In genomic region chr6:39114707-39115599, GRCh38 we compare ENCODE assay signal across 8 cellular contexts.
DNase-seq lines count a peak whose midpoint lies in the region; ATAC-seq and TF ChIP-seq lines count a peak whose summit lies in the region.

TSS of gene SAYSD1 (minus strand) at chr6:39115186. CDS start at chr6:39115089, 97 bp downstream.

- peak within 1 kb of the TSS; percentile 95 for H3K27ac Mint-ChIP-seq in central memory CD8-positive, alpha-beta T cell (ENCODE audit: low read depth)

- ATAC-seq in GM19025 (IDR thresholded peaks at IDR 0.05; ENCODE audit: low read depth, unreplicated experiment) (peak; percentile 94), HG03280 (IDR thresholded peaks at IDR 0.05; ENCODE audit: unreplicated experiment) (peak; percentile 92)
- peak; percentile 89 for ATAC-seq in central memory CD8-positive, alpha-beta T cell (replicated peaks; ENCODE audit: extremely low read depth, poor library complexity, severe bottlenecking)

- peak within 1 kb of the TSS; percentile 91 for H3K4me3 Mint-ChIP-seq in central memory CD8-positive, alpha-beta T cell

- H3K27me3 Mint-ChIP-seq in central memory CD8-positive, alpha-beta T cell = no peaks in the 10 kb centered on the region

- no peak; the same call in 1 of the 2 replicates for TF ChIP-seq CTCF in AG09319 (IDR thresholded peaks at IDR 0.05; ENCODE audit: low read depth, low read length)

- peaks cover 35% of the 10 kb centered on the region for H3K4me1 Mint-ChIP-seq in central memory CD8-positive, alpha-beta T cell

- peaks cover 7% of the 10 kb centered on the region for H3K36me3 Mint-ChIP-seq in central memory CD8-positive, alpha-beta T cell (ENCODE audit: insufficient read depth)

- no peaks in the 10 kb centered on the region for H3K9me3 Mint-ChIP-seq in central memory CD8-positive, alpha-beta T cell

- DNase-seq in AG09319 (ENCODE audit: extremely low read depth, low read depth) (peak; percentile 78), NCI-H446 (lab: John Stamatoyannopoulos, UW) (peak; percentile 86 to 97), iris pigment epithelial cell (ENCODE audit: low read depth) (peak; percentile 93)
- peak; percentile 83 for DNase-seq in activated CD4-positive, CD25-positive, alpha-beta regulatory T cell treated with anti-CD3 and anti-CD28 coated beads, Interleukin-2, amount 50 U/mL, for 16 hours (ENCODE audit: low read depth, low spot score)
- DNase-seq in central memory CD8-positive, alpha-beta T cell (ENCODE audit: low spot score in 2 of 2) = peak; percentile 84 to 88
- DNase-seq in stimulated activated CD4-positive, alpha-beta T cell treated with anti-CD3 and anti-CD28 coated beads, Interleukin-12 subunit alpha, Interleukin-12 subunit beta, amount 100 ng/mL, for 24 hours (ENCODE audit: low read depth in 2 of 2) = peak; percentile 87 to 90

Comparison
In these comparisons a context has a peak if more than half of its experiments do, and no peak if none do; other contexts are left out.
1. Peak in every context shown above with its lines: DNase-seq and ATAC-seq.